8 cellular contexts compared by ENCODE assay signal in genomic region chr22:37545703-37546435, GRCh38. TPM values are rescaled to one million over a fixed set of nuclear protein-coding genes. Genes with fewer than 3 reads are reported as not detected.
DNase-seq lines count a peak whose midpoint lies in the region; ATAC-seq and FAIRE-seq lines count a peak whose summit lies in the region.

No MANE protein-coding gene starts in this region.

- H3K36me3 ChIP-seq in subcutaneous abdominal adipose tissue (ENCODE audit: control insufficient read depth in 5 of 5, insufficient read depth in 5 of 5, low read length in 5 of 5) = no peaks in the 10 kb centered on the region

- no peak for ATAC-seq in HG03045 (IDR thresholded peaks at IDR 0.05; ENCODE audit: unreplicated experiment)

- no peaks in the 10 kb centered on the region for H3K9me3 ChIP-seq in subcutaneous abdominal adipose tissue (ENCODE audit: control insufficient read depth in 5 of 5, low read length in 5 of 5)

- peak overlapping the region in 3 of 5 donors; percentile 36 to 47 (median 40) for H3K4me3 ChIP-seq in subcutaneous abdominal adipose tissue (ENCODE audit: low read depth in 1 of 5, low read length in 5 of 5)

- peak; percentile 80 for DNase-seq in HTR-8/SVneo (ENCODE audit: insufficient read length, low spot score)
- DNase-seq in cerebellum (ENCODE audit: low spot score) = peak; percentile 30
- DNase-seq in NCI-H69 (lab: John Stamatoyannopoulos, UW) = no peak
- no peak for DNase-seq in NCI-H1092 treated with DMSO at 0.1 percent for 48 hours (lab: John Stamatoyannopoulos, UW)
- DNase-seq in NCI-H748 (lab: John Stamatoyannopoulos, UW; ENCODE audit: unreplicated experiment) = no peak

- H3K4me1 ChIP-seq in subcutaneous abdominal adipose tissue (ENCODE audit: control insufficient read depth in 5 of 5, insufficient read depth in 5 of 5, low read length in 5 of 5) = peaks cover 7 to 62% (median 50%) of the 10 kb centered on the region in 5 donors

- peak overlapping the region; percentile 97 for H3K27ac ChIP-seq in layer of hippocampus (ENCODE audit: low read depth, low read length)
- H3K27ac ChIP-seq in subcutaneous abdominal adipose tissue (ENCODE audit: low read depth, low read length) = peak overlapping the region; percentile 94

- H3K27me3 ChIP-seq in layer of hippocampus (ENCODE audit: control insufficient read depth, insufficient read depth, low read length) (no peaks in the 10 kb centered on the region), subcutaneous abdominal adipose tissue (ENCODE audit: control insufficient read depth in 5 of 5, insufficient read depth in 4 of 5, low read length in 5 of 5) (no peaks in the 10 kb centered on the region)

- no peak for FAIRE-seq in HTR-8/SVneo (lab: Jason Lieb, UNC)

- peak overlapping the region in 3 of 5 donors; percentile 12 to 56 (median 53) for H3K9ac ChIP-seq in subcutaneous abdominal adipose tissue (ENCODE audit: low read length in 5 of 5)

RNA-seq across cellular contexts. Expression of gene CDC42EP1, which starts 14.4 kb away (rescaled TPM):
- 2.6 TPM for total RNA-seq in cerebellum

RNA-seq across cellular contexts. Expression of gene CARD10, which starts 26.7 kb away (rescaled TPM):
- 3.4 TPM for total RNA-seq in cerebellum

RNA-seq across cellular contexts. Expression of gene LGALS2, which starts 34.0 kb away (rescaled TPM):
- not detected for total RNA-seq in cerebellum

RNA-seq across cellular contexts. Expression of gene MFNG, which starts 59.7 kb away (rescaled TPM):
- 5.4 TPM for total RNA-seq in cerebellum

Comparison
In these comparisons a context has a peak if more than half of its experiments do, and no peak if none do; other contexts are left out.
1. DNase-seq: peak in HTR-8/SVneo (single experiment) and cerebellum (single experiment); none in NCI-H69 (single experiment), NCI-H1092 treated with DMSO at 0.1 percent for 48 hours (single experiment) and NCI-H748 (single experiment).